25 cellular contexts compared by ENCODE assay signal in genomic region chr2:10764101-10764785, GRCh38. TPM values are rescaled to one million over a fixed set of nuclear protein-coding genes. Genes with fewer than 3 reads are reported as not detected.
DNase-seq lines count a peak whose midpoint lies in the region; FAIRE-seq and TF ChIP-seq lines count a peak whose summit lies in the region.
"Had no signal": no experiment of that assay in that cellular context is flagged by ENCODE, and none has a peak within 500 bp of the region (broad histone marks: within the 10 kb centered on the region; RNA-seq: fewer than 3 reads in every experiment).

No MANE protein-coding gene starts in this region.

- no peaks in the 10 kb centered on the region for H3K79me2 ChIP-seq in neural progenitor cell (ENCODE audit: low read depth)

- in situ Hi-C loops in G401 (cut with HindIII; ENCODE audit: low sequenced_read_pairs), result no loop called here

- H3K36me3 Mint-ChIP-seq in neural progenitor cell, result no peaks in the 10 kb centered on the region
- H3K36me3 Mint-ChIP-seq: CD4-positive, CD25-positive, alpha-beta regulatory T cell had no signal

- WGBS in spleen, 5 donors, result 86 to 92% (median 87%) methylated on average over 18 of the region's 18 CpGs

- H3K4me2 ChIP-seq in neural progenitor cell, result no peak overlapping the region
- H3K4me2 ChIP-seq: A549 had no signal

- no peak overlapping the region for H3K9ac ChIP-seq in neural progenitor cell

- H3K27me3 ChIP-seq in neural progenitor cell (no peaks in the 10 kb centered on the region), spleen (replicated peaks in 1 of 7) (peaks cover 0 to 6% (median 0%) of the 10 kb centered on the region in 7 donors)
- H3K27me3 ChIP-seq: MG63, SJSA1 had no signal

- H3K4me1 Mint-ChIP-seq in neural progenitor cell, result peaks cover 18% of the 10 kb centered on the region
- H3K4me1 Mint-ChIP-seq: CD4-positive, CD25-positive, alpha-beta regulatory T cell had no signal

- H2AFZ ChIP-seq in neural progenitor cell (replicated peaks), result peak overlapping the region; percentile 34

- no peaks in the 10 kb centered on the region for H4K20me1 ChIP-seq in neural progenitor cell (ENCODE audit: low read depth)

- H3K4me1 ChIP-seq in neural progenitor cell (peaks cover 10% of the 10 kb centered on the region), spleen (no peaks in the 10 kb centered on the region)
- H3K4me1 ChIP-seq: A549, SJSA1 had no signal

- FAIRE-seq in H54 (lab: Jason Lieb, UNC), result no peak
- FAIRE-seq: A549, GM18507 had no signal

- no peaks in the 10 kb centered on the region for H3F3A ChIP-seq in neural progenitor cell (ENCODE audit: low read depth)

- H3K4me3 ChIP-seq in neural progenitor cell (no peak overlapping the region), spleen (no peak overlapping the region)
- H3K4me3 ChIP-seq: A549, MG63, SJSA1 had no signal

- no peaks in the 10 kb centered on the region for H3K9me3 ChIP-seq in neural progenitor cell (ENCODE audit: low read depth)
- H3K9me3 ChIP-seq in spleen, result no peaks in the 10 kb centered on the region
- H3K9me3 ChIP-seq: A549, MG63, SJSA1 had no signal

- no peaks in the 10 kb centered on the region for H3K9me3 Mint-ChIP-seq in neural progenitor cell
- H3K9me3 Mint-ChIP-seq: CD4-positive, CD25-positive, alpha-beta regulatory T cell had no signal

- H3K27me3 Mint-ChIP-seq in neural progenitor cell (ENCODE audit: insufficient read depth, low read depth), result peaks cover 6% of the 10 kb centered on the region
- H3K27me3 Mint-ChIP-seq: CD4-positive, CD25-positive, alpha-beta regulatory T cell had no signal

- H3K36me3 ChIP-seq in neural progenitor cell (no peaks in the 10 kb centered on the region), spleen (no peaks in the 10 kb centered on the region)
- H3K36me3 ChIP-seq: MG63, SJSA1 had no signal

- intact Hi-C loops in spleen (cut with DNase I; ENCODE audit: low total_unique reads), result no loop called here

- TF ChIP-seq CTCF in neural progenitor cell (IDR thresholded peaks at IDR 0.05), result no peak
- no peak for TF ChIP-seq CTCF in spleen (IDR thresholded peaks at IDR 0.05 in 8 of 11, conservative IDR thresholded peaks at IDR 0.05 in 3 of 11)

- no peak for TF ChIP-seq POLR2A in spleen (IDR thresholded peaks at IDR 0.05)
- TF ChIP-seq POLR2A in H54 (IDR thresholded peaks at IDR 0.05; ENCODE audit: low read depth, low read length), result no peak

- H3K27ac ChIP-seq in neural progenitor cell, result no peak overlapping the region
- no peak overlapping the region for H3K27ac ChIP-seq in spleen
- H3K27ac ChIP-seq: A549, SJSA1 had no signal

- DNase-seq in G401 (ENCODE audit: low spot score) (peak; percentile 62), cerebellum (ENCODE audit: low spot score) (peak; percentile 35), neural progenitor cell (ENCODE audit: low spot score) (peak; percentile 27), spleen (peak; percentile 67), H54 (ENCODE audit: insufficient read length, low spot score) (no peak), RKO (ENCODE audit: low spot score) (no peak), NCI-H69 (lab: John Stamatoyannopoulos, UW) (no peak)
- DNase-seq: AML-193; CD4-positive, CD25-positive, alpha-beta regulatory T cell; DMS153; GOT3; HCEC 1CT; KG1; MG63; NCI-H1105 treated with DMSO at 0.1 percent for 48 hours; NCI-H146; NCI-H1930; NCI-H446; NCI-H524 treated with DMSO at 0.1 percent for 48 hours; NCI-H82; NK-92 treated with Interleukin-12 subunit alpha and Interleukin-12 subunit beta, amount 100 ng/mL, for 24 hours; PC-3 had no signal

- H3K4me3 Mint-ChIP-seq in neural progenitor cell, result no peak overlapping the region
- H3K4me3 Mint-ChIP-seq: CD4-positive, CD25-positive, alpha-beta regulatory T cell had no signal

- no peak overlapping the region for H3K27ac Mint-ChIP-seq in neural progenitor cell
- H3K27ac Mint-ChIP-seq: CD4-positive, CD25-positive, alpha-beta regulatory T cell had no signal

RNA-seq across cellular contexts. Expression of gene ATP6V1C2, which starts 42.8 kb away (rescaled TPM):
- 0.06 TPM in 1 of 2 replicates, not detected in the other for total RNA-seq in G401 (2014; rRNA removed; shearing (Covaris generic))
- total RNA-seq in cerebellum (1.5 TPM), neural progenitor cell (ENCODE audit: low replicate concordance) (0.11 and 0.19 TPM in 2 replicates), spleen (1 to 10 TPM in 2 of 7 donors, under 1 TPM in 2, not detected in 3; 0.23 to 9.2 (median 0.93) TPM)
- polyA plus RNA-seq in spleen, result under 1 TPM; 0.45 to 0.70 (median 0.54) TPM
- total RNA-seq: CD4-positive, CD25-positive, alpha-beta regulatory T cell had no signal

RNA-seq across cellular contexts. Expression of gene PDIA6, which starts 48.3 kb away (rescaled TPM):
- total RNA-seq in G401 (2014; rRNA removed; shearing (Covaris generic)), result 378 and 429 TPM in 2 replicates
- total RNA-seq in cerebellum (81.5 TPM), neural progenitor cell (ENCODE audit: low replicate concordance) (299 and 381 TPM in 2 replicates), spleen (100 to 1,000 TPM; 100 to 164 (median 131) TPM)
- 10 to 100 TPM; 29.7 to 60.5 (median 56.0) TPM for polyA plus RNA-seq in spleen

Comparison
In these comparisons a context has a peak if more than half of its experiments do, and no peak if none do; other contexts are left out.
1. DNase-seq: peak in G401 (single experiment), cerebellum (single experiment), neural progenitor cell (single experiment) and spleen (single experiment); none in H54 (single experiment), RKO (single experiment) and NCI-H69 (single experiment).